In the genomic region with DNA sequence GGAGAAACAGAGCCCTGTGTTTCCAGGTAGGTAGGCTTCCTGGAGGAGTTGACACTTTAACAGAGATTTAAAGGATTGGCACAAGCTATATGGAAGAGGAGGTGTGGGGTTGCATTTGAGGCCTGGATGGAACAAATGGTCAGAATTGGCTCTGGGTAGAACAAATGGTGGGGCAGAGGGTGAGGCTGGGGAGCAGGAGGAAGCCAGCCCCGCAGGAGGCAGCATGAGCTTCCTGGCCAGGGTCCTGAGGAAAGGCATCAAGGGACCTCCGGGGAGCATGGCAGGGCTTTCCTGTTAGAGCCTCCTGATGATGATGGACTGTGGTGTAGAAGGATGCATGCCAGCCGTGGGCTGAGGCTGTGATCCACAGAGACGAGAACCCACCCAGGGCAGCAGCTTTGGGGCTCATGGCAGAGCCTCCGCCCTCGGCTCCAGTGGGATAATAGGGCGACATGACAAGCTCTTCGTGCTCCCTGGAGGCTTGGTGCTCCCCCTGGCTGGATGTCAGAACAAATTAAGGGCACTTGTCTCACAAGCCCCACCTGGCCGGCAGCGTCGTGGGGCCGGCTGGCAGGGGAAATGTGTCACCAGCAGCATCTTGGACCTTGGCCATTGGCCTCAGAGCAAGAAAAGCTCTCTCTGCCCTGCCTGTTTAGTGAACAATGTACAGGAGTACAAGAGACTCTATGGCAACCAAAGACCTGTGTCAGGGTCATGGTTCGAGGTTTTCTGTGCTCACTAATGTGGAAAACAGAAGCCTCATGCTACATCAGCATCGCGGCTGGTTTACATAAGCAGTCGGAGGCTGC, we compare ENCODE assay signal across 15 cellular contexts.
DNase-seq lines count a peak whose midpoint lies in the region; ATAC-seq and TF ChIP-seq lines count a peak whose summit lies in the region.
"Had no signal": no experiment of that assay in that cellular context is flagged by ENCODE, and none has a peak within 500 bp of the region (broad histone marks: within the 10 kb centered on the region; RNA-seq: fewer than 3 reads in every experiment).

No MANE protein-coding gene starts in this region.

- no peaks in the 10 kb centered on the region for H3K9me3 Mint-ChIP-seq in Caco-2 (ENCODE audit: unreplicated experiment)
- no peaks in the 10 kb centered on the region for H3K9me3 Mint-ChIP-seq in nephron

- TF ChIP-seq CTCF in Caco-2 (IDR thresholded peaks at IDR 0.05; ENCODE audit: insufficient read depth in 1 of 2, low read depth in 1 of 2, low read length in 1 of 2, severe bottlenecking in 1 of 2, unreplicated experiment in 1 of 2) (no peak), epithelial cell of proximal tubule (conservative IDR thresholded peaks at IDR 0.05; ENCODE audit: low read depth, low read length) (no peak), nephron (IDR thresholded peaks at IDR 0.05; ENCODE audit: unreplicated experiment in 3 of 3) (no peak)

- H3K27me3 Mint-ChIP-seq in Caco-2 (ENCODE audit: insufficient read depth, unreplicated experiment) (no peaks in the 10 kb centered on the region), nephron (ENCODE audit: low read depth) (peaks cover 15% of the 10 kb centered on the region)

- no peaks in the 10 kb centered on the region for H3K36me3 ChIP-seq in Caco-2 (ENCODE audit: control insufficient read depth, insufficient read depth, low read length)
- H3K36me3 ChIP-seq: vagina had no signal

- no peaks in the 10 kb centered on the region for H3K27me3 ChIP-seq in Caco-2 (replicated peaks; ENCODE audit: control insufficient read depth, insufficient read depth, low read length)
- H3K27me3 ChIP-seq: vagina had no signal

- POLR2A ChIA-PET in Caco-2 (lab: Charles Lee) = no interaction called here

- H3K9me3 ChIP-seq in Caco-2 = no peaks in the 10 kb centered on the region
- H3K9me3 ChIP-seq: vagina had no signal

- H3K27ac Mint-ChIP-seq in Caco-2 (ENCODE audit: unreplicated experiment) (peak overlapping the region; percentile 37), nephron (peak overlapping the region in 2 of 3 experiments; percentile 29 to 91)

- no TSS peak for BruUV-seq in Caco-2 (replicated peaks; lab: Mats Ljungman, UMichigan)

- H3K4me1 ChIP-seq in Caco-2 = peaks cover 39% of the 10 kb centered on the region
- H3K4me1 ChIP-seq: vagina had no signal

- H3K4me3 ChIP-seq in Caco-2 (ENCODE audit: low read depth, low read length) = no peak overlapping the region
- no peak overlapping the region for H3K4me3 ChIP-seq in epithelial cell of proximal tubule (ENCODE audit: low read depth, low read length)
- H3K4me3 ChIP-seq: GM12878, vagina had no signal

- H3K36me3 Mint-ChIP-seq in Caco-2 (ENCODE audit: insufficient read depth, unreplicated experiment) (no peaks in the 10 kb centered on the region), nephron (ENCODE audit: low read depth) (no peaks in the 10 kb centered on the region)

- CTCF ChIA-PET in Caco-2 (lab: Charles Lee) = no interaction called here

- H3K4me3 Mint-ChIP-seq in Caco-2 (ENCODE audit: unreplicated experiment) = no peak overlapping the region
- no peak overlapping the region for H3K4me3 Mint-ChIP-seq in nephron

- H3K4me1 Mint-ChIP-seq in Caco-2 (ENCODE audit: low read depth, unreplicated experiment) (peaks cover 16% of the 10 kb centered on the region), nephron (peaks cover 7% of the 10 kb centered on the region)

- intact Hi-C loops in Caco-2 (cut with micrococcal nuclease; ENCODE audit: unreplicated experiment) = loop anchor here (2.0 to 10.0 kb wide), 2 partner anchors 153 to 411 kb away; partner anchors contain the start of gene MYCN

- no peak for ATAC-seq in HG03378 (IDR thresholded peaks at IDR 0.05; ENCODE audit: unreplicated experiment)
- no peak for ATAC-seq in GM19324 (IDR thresholded peaks at IDR 0.05; ENCODE audit: low FRiP score, unreplicated experiment)
- ATAC-seq: GM12878 had no signal

- DNase-seq in Caco-2 = peak; percentile 25 to 73
- DNase-seq in NCI-H1105 (lab: John Stamatoyannopoulos, UW) = peak; percentile 25
- DNase-seq in epithelial cell of proximal tubule (ENCODE audit: low read depth) = peak; percentile 42
- no peak for DNase-seq in KG1 (lab: John Stamatoyannopoulos, UW)
- DNase-seq in A172 (ENCODE audit: low spot score) = no peak
- DNase-seq: activated CD4-positive, alpha-beta T cell treated with anti-CD3 and anti-CD28 coated beads, Interleukin-2, amount 50 U/mL, for 48 hours; activated naive CD4-positive, alpha-beta T cell treated with Interleukin-2 at 50 U/mL for 16 hours; aorta; GF-D8; Karpas-422 had no signal

Comparison
In these comparisons a context has a peak if more than half of its experiments do, and no peak if none do; other contexts are left out.
1. DNase-seq: peak in Caco-2 (2 of 2), NCI-H1105 (single experiment) and epithelial cell of proximal tubule (single experiment); none in KG1 (single experiment) and A172 (single experiment).